19 cellular contexts compared by ENCODE assay signal in genomic region chr2:15643209-15643500, GRCh38. TPM values are rescaled to one million over a fixed set of nuclear protein-coding genes. Genes with fewer than 3 reads are reported as not detected.
DNase-seq lines count a peak whose midpoint lies in the region; ATAC-seq and TF ChIP-seq lines count a peak whose summit lies in the region.
"Had no signal": no experiment of that assay in that cellular context is flagged by ENCODE, and none has a peak within 500 bp of the region (broad histone marks: within the 10 kb centered on the region; RNA-seq: fewer than 3 reads in every experiment).

No MANE protein-coding gene starts in this region.

- WGBS in thyroid gland, 2 donors: 32 to 35% methylated on average over 2 of the region's 2 CpGs

- peaks cover 7% of the 10 kb centered on the region for H3K9me3 Mint-ChIP-seq in WTC11
- H3K9me3 Mint-ChIP-seq in nephron: peaks cover 13% of the 10 kb centered on the region

- no peak for TF ChIP-seq POLR2A in thyroid gland (IDR thresholded peaks at IDR 0.05)

- POLR2A ChIA-PET in WTC11 (lab: Charles Lee): no interaction called here

- H3K36me3 ChIP-seq in thyroid gland: no peaks in the 10 kb centered on the region

- intact Hi-C loops in thyroid gland (cut with DNase I): no loop called here

- ATAC-seq in WTC11: no peak
- ATAC-seq: Right ventricle myocardium inferior had no signal

- H3K27ac ChIP-seq in thyroid gland: peak overlapping the region in 2 of 3 donors; percentile 58 to 62

- no peaks in the 10 kb centered on the region for H3K27me3 ChIP-seq in thyroid gland

- DNase-seq in WTC11 (ENCODE audit: low spot score) (no peak), iPS-NIHi11 (ENCODE audit: low spot score) (peak; percentile 30), thyroid gland (peak; percentile 41 to 53), NCI-H446 treated with DMSO at 0.1 percent for 48 hours (lab: John Stamatoyannopoulos, UW) (no peak), COLO829 (ENCODE audit: low spot score) (no peak)
- DNase-seq in stimulated activated CD4-positive, alpha-beta T cell treated with anti-CD3 and anti-CD28 coated beads, Interleukin-4, amount 100 ng/mL, for 4 hours: no peak
- DNase-seq: CD4-positive, CD25-positive, alpha-beta regulatory T cell; COR-L47; DMS 273 treated with DMSO at 0.1 percent for 48 hours; DMS79 treated with DMSO at 0.1 percent for 48 hours; KG1; NCI-H1092; NCI-H1436; NCI-H1930; NCI-H226; NCI-H524; NCI-H82 had no signal

- H3K36me3 Mint-ChIP-seq in WTC11: peaks cover 17% of the 10 kb centered on the region
- H3K36me3 Mint-ChIP-seq in nephron (ENCODE audit: low read depth): peaks cover 30% of the 10 kb centered on the region

- CTCF ChIA-PET in WTC11 (lab: Charles Lee): interaction anchor here (0.8 to 2.2 kb wide), 5 partner anchors 8 to 866 kb away, joined by 3 to 6 read pairs (median 4); no protein-coding TSS in a partner anchor

- H3K4me3 Mint-ChIP-seq in WTC11 (no peak overlapping the region), nephron (no peak overlapping the region)
- H3K4me3 Mint-ChIP-seq: CD4-positive, CD25-positive, alpha-beta regulatory T cell had no signal

- peaks cover 16% of the 10 kb centered on the region for H3K4me1 Mint-ChIP-seq in WTC11
- H3K4me1 Mint-ChIP-seq in nephron: peaks cover 25% of the 10 kb centered on the region
- H3K4me1 Mint-ChIP-seq: CD4-positive, CD25-positive, alpha-beta regulatory T cell had no signal

- no peak overlapping the region for H3K4me3 ChIP-seq in thyroid gland (replicated peaks in 1 of 3)

- H3K9me3 ChIP-seq in thyroid gland: no peaks in the 10 kb centered on the region

- H3K27ac Mint-ChIP-seq in WTC11: peak overlapping the region; percentile 15; the same call in 1 of the 2 replicates
- peak overlapping the region; percentile 94 for H3K27ac Mint-ChIP-seq in nephron
- H3K27ac Mint-ChIP-seq: CD4-positive, CD25-positive, alpha-beta regulatory T cell had no signal

- H3K27me3 Mint-ChIP-seq in WTC11 (ENCODE audit: low read depth) (no peaks in the 10 kb centered on the region), nephron (ENCODE audit: low read depth) (peaks cover 23% of the 10 kb centered on the region)
- H3K27me3 Mint-ChIP-seq: CD4-positive, CD25-positive, alpha-beta regulatory T cell had no signal

- TF ChIP-seq CTCF in WTC11 (IDR thresholded peaks at IDR 0.05) (no peak), nephron (IDR thresholded peaks at IDR 0.05; ENCODE audit: unreplicated experiment in 3 of 3) (no peak), thyroid gland (IDR thresholded peaks at IDR 0.05) (no peak)

- H3K4me1 ChIP-seq in thyroid gland: peaks cover 26 to 36% of the 10 kb centered on the region in 2 donors

TF ChIP-seq in WTC11, 78 proteins besides CTCF, POLR2A, EP300 and RAD21:
- no peak for TF ChIP-seq ZNF232 (CRISPR knock-in tag; IDR thresholded peaks at IDR 0.05)
- no peak for TF ChIP-seq MLX (CRISPR knock-in tag; IDR thresholded peaks at IDR 0.05)
- no peak for TF ChIP-seq ZNF121 (CRISPR knock-in tag; IDR thresholded peaks at IDR 0.05)
TF ChIP-seq in WTC11: peak in this region for 0.

RNA-seq across cellular contexts. Expression of gene DDX1, which starts 51.5 kb away (rescaled TPM):
- 103 to 115 TPM (median 104 TPM) in 3 replicates for total RNA-seq in WTC11 (2021)
- total RNA-seq in thyroid gland: 10 to 100 TPM; 63.0 to 85.6 (median 75.2) TPM

Comparison
In these comparisons a context has a peak if more than half of its experiments do, and no peak if none do; other contexts are left out.
1. DNase-seq: peak in iPS-NIHi11 (single experiment) and thyroid gland (2 of 2); none in WTC11 (single experiment), NCI-H446 treated with DMSO at 0.1 percent for 48 hours (single experiment), COLO829 (single experiment) and stimulated activated CD4-positive, alpha-beta T cell treated with anti-CD3 and anti-CD28 coated beads, Interleukin-4, amount 100 ng/mL, for 4 hours (0 of 2).